ENCODE assay signal across 17 cellular contexts in genomic region chr12:121113057-121113456, GRCh38.
"Had no signal": no experiment of that assay in that cellular context is flagged by ENCODE, and none has a peak within 500 bp of the region (broad histone marks: within the 10 kb centered on the region; RNA-seq: fewer than 3 reads in every experiment).

No MANE protein-coding gene starts in this region.

- DNase-seq: MM.1S, NCI-H1092 treated with DMSO at 0.1 percent for 48 hours, NCI-H1436, NCI-H187, NCI-H2029, NCI-H2081 treated with DMSO at 0.1 percent for 48 hours, NCI-H2171, NCI-H226, NCI-H446, NCI-H510A, NCI-H524 treated with DMSO at 0.1 percent for 48 hours, NCI-H69, NCI-H774, PC-3, SHP77 had no signal

- H3K27ac Mint-ChIP-seq: IgD-negative memory B cell had no signal

- ATAC-seq: Panc1, PC-3 had no signal

- H3K9me3 Mint-ChIP-seq: IgD-negative memory B cell had no signal

- H3K27me3 Mint-ChIP-seq: IgD-negative memory B cell had no signal

- H3K4me3 Mint-ChIP-seq: IgD-negative memory B cell had no signal
